In the genomic region with DNA sequence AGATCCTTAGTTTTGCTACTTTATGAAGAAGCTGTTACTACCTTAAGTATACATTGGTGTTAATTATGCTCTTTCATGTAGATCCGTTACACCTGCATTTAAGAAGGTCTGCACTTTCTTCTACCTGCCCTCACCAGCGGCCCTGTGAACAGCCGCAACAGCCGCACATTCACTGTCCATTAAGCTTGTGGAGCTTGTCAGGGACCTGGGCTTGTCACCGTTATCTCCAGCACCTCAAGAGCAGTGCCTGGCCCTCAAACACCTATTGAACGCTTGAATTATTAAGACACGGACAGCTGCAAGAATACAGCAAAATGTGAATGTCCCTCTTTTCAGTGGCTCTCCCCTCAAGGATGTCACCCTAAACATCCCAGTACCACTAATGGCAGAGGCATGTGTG, we compare ENCODE assay signal across 25 cellular contexts. TPM values are rescaled to one million over a fixed set of nuclear protein-coding genes. Genes with fewer than 3 reads are reported as not detected.
A peak's percentile ranks its signal among the peaks of the same experiment; 100 is the strongest.
DNase-seq lines count a peak whose midpoint lies in the region; ATAC-seq and TF ChIP-seq lines count a peak whose summit lies in the region.
"Had no signal": no experiment of that assay in that cellular context is flagged by ENCODE, and none has a peak within 500 bp of the region (broad histone marks: within the 10 kb centered on the region; RNA-seq: fewer than 3 reads in every experiment).

No MANE protein-coding gene starts in this region.

- H3K27ac Mint-ChIP-seq in T-cell = peak overlapping the region; percentile 1 to 36

- intact Hi-C loops in left ventricle myocardium inferior (cut with micrococcal nuclease) = no loop called here

- peaks cover 0 to 66% of the 10 kb centered on the region in 2 donors for H3K4me1 ChIP-seq in right atrium auricular region
- H3K4me1 ChIP-seq in left ventricle myocardium inferior = peaks cover 79% of the 10 kb centered on the region
- peaks cover 19% of the 10 kb centered on the region for H3K4me1 ChIP-seq in mesenchymal stem cell (ENCODE audit: control insufficient read depth, insufficient read depth, low read depth, low read length)
- H3K4me1 ChIP-seq in stomach smooth muscle (ENCODE audit: control insufficient read depth, insufficient read depth, low read length) = peaks cover 46% of the 10 kb centered on the region

- no peak overlapping the region for H2BK5ac ChIP-seq in mesenchymal stem cell (ENCODE audit: low read depth, low read length, poor library complexity, severe bottlenecking)

- WGBS in mesenchymal stem cell = 95% methylated on average over 7 of the region's 7 CpGs

- no peak overlapping the region for H4K8ac ChIP-seq in mesenchymal stem cell (ENCODE audit: low read length)

- H3K27me3 ChIP-seq in right atrium auricular region (no peaks in the 10 kb centered on the region), left ventricle myocardium inferior (ENCODE audit: low read depth) (no peaks in the 10 kb centered on the region), mesenchymal stem cell (ENCODE audit: control insufficient read depth in 1 of 2, insufficient read depth in 1 of 2, low read length in 2 of 2) (no peaks in the 10 kb centered on the region), stomach smooth muscle (ENCODE audit: control insufficient read depth in 1 of 2, insufficient read depth in 2 of 2, low read length in 2 of 2) (no peaks in the 10 kb centered on the region)
- H3K27me3 ChIP-seq: gastrocnemius medialis, hepatocyte, stomach, tibial nerve had no signal

- peaks cover 28% of the 10 kb centered on the region for H3K36me3 Mint-ChIP-seq in T-cell

- no peak overlapping the region for H3K18ac ChIP-seq in mesenchymal stem cell (ENCODE audit: low read depth in 1 of 2, low read length in 2 of 2)

- H3K4me1 Mint-ChIP-seq in T-cell = peaks cover 38 to 58% (median 53%) of the 10 kb centered on the region in 3 donors

- peak overlapping the region; percentile 78 to 79 for H3K27ac ChIP-seq in right atrium auricular region
- no peak overlapping the region for H3K27ac ChIP-seq in left ventricle myocardium inferior (replicated peaks)
- no peak overlapping the region for H3K27ac ChIP-seq in mesenchymal stem cell (ENCODE audit: low read length, poor library complexity, severe bottlenecking)
- peak overlapping the region; percentile 79 for H3K27ac ChIP-seq in stomach smooth muscle (ENCODE audit: low read length)
- H3K27ac ChIP-seq: hepatocyte, lower lobe of right lung had no signal

- DNase-seq in right atrium auricular region (ENCODE audit: low spot score) (no peak), left ventricle myocardium inferior (no peak), T-cell (no peak), mesenchymal stem cell (no peak), nucleus accumbens (lab: John Stamatoyannopoulos, UW) (no peak)
- no peak for DNase-seq in activated CD4-positive, alpha-beta T cell treated with anti-CD3 and anti-CD28 coated beads, Interleukin-2, amount 50 U/mL, for 48 hours
- DNase-seq: amygdala, Calu3, DMS79, gastrocnemius medialis, Kasumi-1, lower lobe of right lung, NCI-H1436, NCI-H2081 treated with DMSO at 0.1 percent for 48 hours, NCI-H226, NCI-H526 treated with DMSO at 0.1 percent for 48 hours, right cardiac atrium, SHP77, stomach had no signal

- ATAC-seq in T-cell (replicated peaks in 1 of 4) = no peak
- ATAC-seq: gastrocnemius medialis, HCT116, lower lobe of right lung, right cardiac atrium had no signal

- CTCF ChIA-PET in T-cell (lab: Charles Lee) = interaction anchor here (0.5 to 2.3 kb wide), 13 partner anchors 10 to 1372 kb away, joined by 3 to 8 read pairs (median 3); partner anchors contain the start of gene MFSD11 (in 1 of the 2)

- no peak overlapping the region for H4K91ac ChIP-seq in mesenchymal stem cell (ENCODE audit: low read length)

- H3K79me1 ChIP-seq in mesenchymal stem cell (replicated peaks; ENCODE audit: low read length, poor library complexity, severe bottlenecking) = peaks cover 22% of the 10 kb centered on the region

- H3K27me3 Mint-ChIP-seq in T-cell = no peaks in the 10 kb centered on the region

- H2BK15ac ChIP-seq in mesenchymal stem cell (ENCODE audit: low read depth, poor library complexity, severe bottlenecking) = no peak overlapping the region

- no peak overlapping the region for H2BK12ac ChIP-seq in mesenchymal stem cell (ENCODE audit: low read length in 2 of 2)

- H2AK5ac ChIP-seq in mesenchymal stem cell (ENCODE audit: low read length, severe bottlenecking) = peak overlapping the region; percentile 41

- H3K4me2 ChIP-seq in mesenchymal stem cell (ENCODE audit: low read length, poor library complexity, severe bottlenecking) = no peak overlapping the region
- H3K4me2 ChIP-seq: hepatocyte, smooth muscle cell had no signal

- no peaks in the 10 kb centered on the region for H3K9me3 Mint-ChIP-seq in T-cell
- H3K9me3 Mint-ChIP-seq: activated T-cell treated with anti-CD3 and anti-CD28 coated beads, Interleukin-2, amount 50 U/mL, for 72 hours had no signal

- H3K4me3 Mint-ChIP-seq in T-cell = no peak overlapping the region
- H3K4me3 Mint-ChIP-seq: activated T-cell treated with anti-CD3 and anti-CD28 coated beads, Interleukin-2, amount 50 U/mL, for 72 hours had no signal

- H3K23ac ChIP-seq in mesenchymal stem cell (ENCODE audit: low read length in 2 of 2) = no peak overlapping the region

- H2AFZ ChIP-seq in mesenchymal stem cell (ENCODE audit: low read depth, low read length) = no peak overlapping the region
- H2AFZ ChIP-seq: hepatocyte had no signal

- H3K4me3 ChIP-seq in right atrium auricular region (no peak overlapping the region), left ventricle myocardium inferior (no peak overlapping the region), mesenchymal stem cell (ENCODE audit: insufficient read depth in 1 of 2, low read depth in 1 of 2, low read length in 2 of 2) (no peak overlapping the region), stomach smooth muscle (ENCODE audit: low read length in 2 of 2) (no peak overlapping the region)
- H3K4me3 ChIP-seq: gastrocnemius medialis, hepatocyte, lower lobe of right lung, smooth muscle cell, stomach, tibial nerve had no signal

- H2BK120ac ChIP-seq in mesenchymal stem cell (ENCODE audit: low read depth, low read length) = no peak overlapping the region

- H3K4ac ChIP-seq in mesenchymal stem cell (ENCODE audit: low read depth in 1 of 2, low read length in 2 of 2) = no peak overlapping the region

- H3K9ac ChIP-seq in mesenchymal stem cell (ENCODE audit: low read length) (no peak overlapping the region), stomach smooth muscle (ENCODE audit: low read length in 2 of 2) (no peak overlapping the region)

- no peak for TF ChIP-seq CTCF in right atrium auricular region (IDR thresholded peaks at IDR 0.05)
- TF ChIP-seq CTCF in left ventricle myocardium inferior (IDR thresholded peaks at IDR 0.05; ENCODE audit: borderline replicate concordance) = no peak

- POLR2A ChIA-PET in T-cell (lab: Charles Lee) = interaction anchor here (0.5 to 1.4 kb wide), 4 partner anchors 22 to 575 kb away, joined by 4 to 6 read pairs (median 4); no protein-coding TSS in a partner anchor

- H3K36me3 ChIP-seq in right atrium auricular region (peaks cover 53% of the 10 kb centered on the region), left ventricle myocardium inferior (peaks cover 50% of the 10 kb centered on the region), mesenchymal stem cell (ENCODE audit: control insufficient read depth in 1 of 2, insufficient read depth in 2 of 2, low read depth in 1 of 2, low read length in 2 of 2) (peaks cover 34 to 47% of the 10 kb centered on the region in 2 experiments), stomach smooth muscle (ENCODE audit: control insufficient read depth in 2 of 2, insufficient read depth in 2 of 2, low read length in 2 of 2) (peaks cover 26 to 47% of the 10 kb centered on the region in 2 donors)

- H3K9me3 ChIP-seq in right atrium auricular region (no peaks in the 10 kb centered on the region), left ventricle myocardium inferior (replicated peaks) (no peaks in the 10 kb centered on the region), mesenchymal stem cell (ENCODE audit: control insufficient read depth, low read length) (no peaks in the 10 kb centered on the region), stomach smooth muscle (ENCODE audit: control insufficient read depth in 2 of 2, low read length in 2 of 2) (no peaks in the 10 kb centered on the region)
- H3K9me3 ChIP-seq: gastrocnemius medialis, lower lobe of right lung, stomach, tibial nerve had no signal

- no peak overlapping the region for H3K14ac ChIP-seq in mesenchymal stem cell (ENCODE audit: low read length in 2 of 2)

RNA-seq across cellular contexts. Expression of gene MXRA7, which starts 3.0 kb away (rescaled TPM):
- total RNA-seq in right atrium auricular region = 100 to 1,000 TPM; 440 to 644 TPM
- total RNA-seq in left ventricle myocardium inferior = 411 TPM
- total RNA-seq in T-cell = 10 to 100 TPM in 3 of 5 donors, 1 to 10 TPM in 2; 5.9 to 14.7 (median 13.5) TPM
- polyA plus RNA-seq in mesenchymal stem cell (2013, experiment 1 of 2) = 167 TPM
- polyA plus RNA-seq in mesenchymal stem cell (2013, experiment 2 of 2) = 173 TPM

RNA-seq across cellular contexts. Expression of gene JMJD6, which starts 12.6 kb away (rescaled TPM):
- total RNA-seq in right atrium auricular region (10 to 100 TPM; 35.0 to 37.4 TPM), left ventricle myocardium inferior (65.2 TPM), T-cell (100 to 1,000 TPM in 1 of 5 donors, 10 to 100 TPM in 4; 48.7 to 155 (median 56.6) TPM)
- polyA plus RNA-seq in mesenchymal stem cell (2013, experiment 1 of 2) = 23.3 TPM
- polyA plus RNA-seq in mesenchymal stem cell (2013, experiment 2 of 2) = 24.1 TPM

RNA-seq across cellular contexts. Expression of gene METTL23, which starts 12.9 kb away (rescaled TPM):
- total RNA-seq in right atrium auricular region (10 to 100 TPM; 22.6 to 26.8 TPM), left ventricle myocardium inferior (21.0 TPM), T-cell (10 to 100 TPM; 46.9 to 70.1 (median 60.0) TPM)
- 35.5 TPM for polyA plus RNA-seq in mesenchymal stem cell (2013, experiment 1 of 2)
- polyA plus RNA-seq in mesenchymal stem cell (2013, experiment 2 of 2) = 38.7 TPM

RNA-seq across cellular contexts. Expression of gene SRSF2, which starts 23.4 kb away (rescaled TPM):
- 100 to 1,000 TPM in 1 of 2 donors, 10 to 100 TPM in 1; 78.3 to 135 TPM for total RNA-seq in right atrium auricular region
- 78.5 TPM for total RNA-seq in left ventricle myocardium inferior
- total RNA-seq in T-cell = 100 to 1,000 TPM; 349 to 413 (median 382) TPM
- 127 TPM for polyA plus RNA-seq in mesenchymal stem cell (2013, experiment 1 of 2)
- 137 TPM for polyA plus RNA-seq in mesenchymal stem cell (2013, experiment 2 of 2)

RNA-seq across cellular contexts. Expression of gene MFSD11, which starts 24.2 kb away (rescaled TPM):
- total RNA-seq in right atrium auricular region = 10 to 100 TPM; 24.8 to 29.3 TPM
- total RNA-seq in left ventricle myocardium inferior = 21.4 TPM
- 10 to 100 TPM; 30.5 to 41.5 (median 34.6) TPM for total RNA-seq in T-cell
- 24.6 TPM for polyA plus RNA-seq in mesenchymal stem cell (2013, experiment 1 of 2)
- 23.7 TPM for polyA plus RNA-seq in mesenchymal stem cell (2013, experiment 2 of 2)

Comparison
In these comparisons a context has a peak if more than half of its experiments do, and no peak if none do; other contexts are left out.
1. H3K27ac ChIP-seq: peak in right atrium auricular region (2 of 2) and stomach smooth muscle (single experiment); none in left ventricle myocardium inferior (single experiment) and mesenchymal stem cell (single experiment).
2. RNA of gene MXRA7, which starts 3.0 kb away (total RNA-seq): 440 to 644 TPM in right atrium auricular region and 411 TPM in left ventricle myocardium inferior (single experiment); 5.9 to 14.7 TPM in T-cell; every median in the first group is over 10 times any median in the second.